23 cellular contexts compared by ENCODE assay signal in genomic region chr4:139329665-139330200, GRCh38. TPM values are rescaled to one million over a fixed set of nuclear protein-coding genes. Genes with fewer than 3 reads are reported as not detected.
DNase-seq lines count a peak whose midpoint lies in the region; ATAC-seq and TF ChIP-seq lines count a peak whose summit lies in the region.
"Had no signal": no experiment of that assay in that cellular context is flagged by ENCODE, and none has a peak within 500 bp of the region (broad histone marks: within the 10 kb centered on the region; RNA-seq: fewer than 3 reads in every experiment).

No MANE protein-coding gene starts in this region.

- H3K4me3 Mint-ChIP-seq in T-helper 2 cell treated with Interferon-gamma antibody and Interleukin-4, amounts not matched to agents 5 μg/mL and 100 μg/mL, for 36 hours = peak overlapping the region; percentile 6
- no peak overlapping the region for H3K4me3 Mint-ChIP-seq in effector memory CD8-positive, alpha-beta T cell
- H3K4me3 Mint-ChIP-seq in naive thymus-derived CD8-positive, alpha-beta T cell = peak overlapping the region in 5 of 10 donors; percentile 8 to 40 (median 27)
- H3K4me3 Mint-ChIP-seq: central memory CD8-positive, alpha-beta T cell; neural crest cell; T-helper 1 cell treated with Interleukin-12 subunit alpha and Interleukin-12 subunit beta and Interleukin-4 antibody, amounts not matched to agents 30 μg/mL and 1 μg/mL, for 36 hours had no signal

- H3K27me3 Mint-ChIP-seq in T-helper 2 cell treated with Interferon-gamma antibody and Interleukin-4, amounts not matched to agents 5 μg/mL and 100 μg/mL, for 36 hours (ENCODE audit: low read depth) = no peaks in the 10 kb centered on the region
- no peaks in the 10 kb centered on the region for H3K27me3 Mint-ChIP-seq in effector memory CD8-positive, alpha-beta T cell
- H3K27me3 Mint-ChIP-seq in naive thymus-derived CD8-positive, alpha-beta T cell = no peaks in the 10 kb centered on the region
- H3K27me3 Mint-ChIP-seq: central memory CD8-positive, alpha-beta T cell had no signal

- H3K4me1 Mint-ChIP-seq in T-helper 2 cell treated with Interferon-gamma antibody and Interleukin-4, amounts not matched to agents 5 μg/mL and 100 μg/mL, for 36 hours (ENCODE audit: low read depth) = peaks cover 20% of the 10 kb centered on the region
- H3K4me1 Mint-ChIP-seq in effector memory CD8-positive, alpha-beta T cell (ENCODE audit: low read depth in 2 of 2) = peaks cover 21 to 27% of the 10 kb centered on the region in 2 donors
- peaks cover 15 to 46% (median 34%) of the 10 kb centered on the region in 4 donors for H3K4me1 Mint-ChIP-seq in naive thymus-derived CD8-positive, alpha-beta T cell

- H3K36me3 Mint-ChIP-seq in T-helper 2 cell treated with Interferon-gamma antibody and Interleukin-4, amounts not matched to agents 5 μg/mL and 100 μg/mL, for 36 hours (ENCODE audit: low read depth) = peaks cover 32% of the 10 kb centered on the region
- H3K36me3 Mint-ChIP-seq in effector memory CD8-positive, alpha-beta T cell (ENCODE audit: insufficient read depth) = peaks cover 33% of the 10 kb centered on the region
- H3K36me3 Mint-ChIP-seq in naive thymus-derived CD8-positive, alpha-beta T cell = peaks cover 11 to 55% (median 21%) of the 10 kb centered on the region in 3 donors

- no peak for TF ChIP-seq CTCF in HEK293 (tag by site-specific recombination; IDR thresholded peaks at IDR 0.05)

- no peak for DNase-seq in T-helper 2 cell treated with Interferon-gamma antibody and Interleukin-4, amounts not matched to agents 5 μg/mL and 100 μg/mL, for 36 hours (ENCODE audit: low spot score)
- DNase-seq in T-helper 2 cell = no peak
- DNase-seq in effector memory CD8-positive, alpha-beta T cell = no peak
- no peak for DNase-seq in naive thymus-derived CD8-positive, alpha-beta T cell
- DNase-seq in left cardiac atrium = no peak
- no peak for DNase-seq in DMS53 (lab: John Stamatoyannopoulos, UW)
- DNase-seq in NCI-H748 treated with DMSO at 0.1 percent for 48 hours (lab: John Stamatoyannopoulos, UW) = no peak
- DNase-seq: DMS79; effector CD8-positive, alpha-beta T cell; heart right ventricle; IMR-90; NCI-H2029 treated with DMSO at 0.1 percent for 48 hours; NCI-H510A; psoas muscle; SHP77; stimulated activated CD8-positive, alpha-beta memory T cell treated with anti-CD3 and anti-CD28 coated beads, Interleukin-4, amount 100 ng/mL, for 48 hours; testis had no signal

- POLR2A ChIA-PET in HEK293 (lab: Yijun Ruan, JAX) = interaction anchor here (1.2 kb wide), 1 partner anchor 29 kb away, joined by 5 read pairs; the partner anchor contains the start of gene NAA15
- POLR2A ChIA-PET in naive thymus-derived CD8-positive, alpha-beta T cell (lab: Charles Lee) = no interaction called here

- H3K9me3 ChIP-seq in HEK293 (ENCODE audit: control insufficient read depth, insufficient read depth, low read depth, low read length) = no peaks in the 10 kb centered on the region
- H3K9me3 ChIP-seq: psoas muscle, testis had no signal

- ATAC-seq in effector memory CD8-positive, alpha-beta T cell (replicated peaks) = no peak
- no peak for ATAC-seq in naive thymus-derived CD8-positive, alpha-beta T cell
- ATAC-seq in left cardiac atrium = no peak
- ATAC-seq: heart right ventricle, psoas muscle had no signal

- CTCF ChIA-PET in HEK293 (lab: Yijun Ruan, JAX) = interaction anchor here (1.4 kb wide), 1 partner anchor 34 kb away, joined by 4 read pairs; no protein-coding TSS in a partner anchor

- H3K36me3 ChIP-seq in HEK293 (ENCODE audit: control insufficient read depth in 2 of 2, insufficient read depth in 1 of 2, low read length in 2 of 2) = peaks cover 3 to 8% of the 10 kb centered on the region in 2 experiments; a peak in 2 of 3 replicates

- peak overlapping the region; percentile 24 for H3K27ac Mint-ChIP-seq in T-helper 2 cell treated with Interferon-gamma antibody and Interleukin-4, amounts not matched to agents 5 μg/mL and 100 μg/mL, for 36 hours
- peak overlapping the region; percentile 13 to 36 for H3K27ac Mint-ChIP-seq in effector memory CD8-positive, alpha-beta T cell
- H3K27ac Mint-ChIP-seq in naive thymus-derived CD8-positive, alpha-beta T cell = peak overlapping the region in 6 of 10 donors; percentile 15 to 58 (median 40)
- H3K27ac Mint-ChIP-seq: T-helper 1 cell treated with Interleukin-12 subunit alpha and Interleukin-12 subunit beta and Interleukin-4 antibody, amounts not matched to agents 30 μg/mL and 1 μg/mL, for 36 hours had no signal

- no peak overlapping the region for H3K4me3 ChIP-seq in HEK293 (ENCODE audit: low read depth, low read length)
- H3K4me3 ChIP-seq: heart right ventricle, psoas muscle, smooth muscle cell, testis had no signal

- H3K4me1 ChIP-seq in HEK293 (ENCODE audit: control insufficient read depth, insufficient read depth, low read length) = no peaks in the 10 kb centered on the region

- no peaks in the 10 kb centered on the region for H3K9me3 Mint-ChIP-seq in T-helper 2 cell treated with Interferon-gamma antibody and Interleukin-4, amounts not matched to agents 5 μg/mL and 100 μg/mL, for 36 hours
- no peaks in the 10 kb centered on the region for H3K9me3 Mint-ChIP-seq in effector memory CD8-positive, alpha-beta T cell
- peaks cover 0 to 9% (median 2%) of the 10 kb centered on the region in 9 donors for H3K9me3 Mint-ChIP-seq in naive thymus-derived CD8-positive, alpha-beta T cell
- H3K9me3 Mint-ChIP-seq: central memory CD8-positive, alpha-beta T cell; neural crest cell had no signal

- no peak overlapping the region for H3K27ac ChIP-seq in HEK293 (ENCODE audit: extremely low read depth, low read depth, low read length)
- H3K27ac ChIP-seq: C4-2B, heart right ventricle, psoas muscle had no signal

- intact Hi-C loops in left cardiac atrium (cut with DNase I) = no loop called here

TF ChIP-seq in HEK293, 187 proteins besides CTCF, POLR2A, EP300 and RAD21 (continues in another document):
- TF ChIP-seq ZNF580 (tag by site-specific recombination; IDR thresholded peaks at IDR 0.05) (no peak), ZNF776 (tag by site-specific recombination; IDR thresholded peaks at IDR 0.05; ENCODE audit: borderline replicate concordance) (no peak), ZNF112 (tag by site-specific recombination; IDR thresholded peaks at IDR 0.05) (no peak), ZNF37A (tag by site-specific recombination; IDR thresholded peaks at IDR 0.05) (no peak), PRDM2 (tag by site-specific recombination; IDR thresholded peaks at IDR 0.05; ENCODE audit: borderline replicate concordance) (no peak), ZNF510 (tag by site-specific recombination; IDR thresholded peaks at IDR 0.05; ENCODE audit: insufficient replicate concordance) (no peak)

RNA-seq across cellular contexts. Expression of gene NDUFC1, which starts 27.5 kb away (rescaled TPM):
- 10 to 100 TPM; 28.1 to 29.0 TPM for total RNA-seq in naive thymus-derived CD8-positive, alpha-beta T cell
- 100 to 1,000 TPM; 137 to 163 (median 140) TPM for polyA plus RNA-seq in naive thymus-derived CD8-positive, alpha-beta T cell
- total RNA-seq in left cardiac atrium = 100 to 1,000 TPM; 181 TPM

RNA-seq across cellular contexts. Expression of gene NAA15, which starts 28.4 kb away (rescaled TPM):
- total RNA-seq in naive thymus-derived CD8-positive, alpha-beta T cell = 10 to 100 TPM; 54.1 to 60.8 TPM
- polyA plus RNA-seq in naive thymus-derived CD8-positive, alpha-beta T cell = 10 to 100 TPM; 32.1 to 41.8 (median 36.1) TPM
- total RNA-seq in left cardiac atrium = 10 to 100 TPM; 33.1 to 46.1 TPM

RNA-seq across cellular contexts. Expression of gene MGARP, which starts 49.7 kb away (rescaled TPM):
- total RNA-seq in naive thymus-derived CD8-positive, alpha-beta T cell = under 1 TPM in 1 of 2 experiments, not detected in 1; 0.27 TPM
- under 1 TPM in 2 of 3 donors, not detected in 1; 0.12 to 0.18 TPM for polyA plus RNA-seq in naive thymus-derived CD8-positive, alpha-beta T cell
- 1 to 10 TPM; 1.2 to 1.6 TPM for total RNA-seq in left cardiac atrium
- total RNA-seq: smooth muscle cell had no signal

Comparison
In these comparisons a context has a peak if more than half of its experiments do, and no peak if none do; other contexts are left out.
1. RNA of gene NDUFC1, which starts 27.5 kb away (total RNA-seq): 181 TPM in left cardiac atrium; 28.1 to 29.0 TPM in naive thymus-derived CD8-positive, alpha-beta T cell; every median in the first group is over 4 times any median in the second.
2. Peak in every context shown above with its lines, with median percentiles within 50 percentile points of each other: H3K27ac Mint-ChIP-seq.